1 cellular context compared by ENCODE assay signal in the genomic region with DNA sequence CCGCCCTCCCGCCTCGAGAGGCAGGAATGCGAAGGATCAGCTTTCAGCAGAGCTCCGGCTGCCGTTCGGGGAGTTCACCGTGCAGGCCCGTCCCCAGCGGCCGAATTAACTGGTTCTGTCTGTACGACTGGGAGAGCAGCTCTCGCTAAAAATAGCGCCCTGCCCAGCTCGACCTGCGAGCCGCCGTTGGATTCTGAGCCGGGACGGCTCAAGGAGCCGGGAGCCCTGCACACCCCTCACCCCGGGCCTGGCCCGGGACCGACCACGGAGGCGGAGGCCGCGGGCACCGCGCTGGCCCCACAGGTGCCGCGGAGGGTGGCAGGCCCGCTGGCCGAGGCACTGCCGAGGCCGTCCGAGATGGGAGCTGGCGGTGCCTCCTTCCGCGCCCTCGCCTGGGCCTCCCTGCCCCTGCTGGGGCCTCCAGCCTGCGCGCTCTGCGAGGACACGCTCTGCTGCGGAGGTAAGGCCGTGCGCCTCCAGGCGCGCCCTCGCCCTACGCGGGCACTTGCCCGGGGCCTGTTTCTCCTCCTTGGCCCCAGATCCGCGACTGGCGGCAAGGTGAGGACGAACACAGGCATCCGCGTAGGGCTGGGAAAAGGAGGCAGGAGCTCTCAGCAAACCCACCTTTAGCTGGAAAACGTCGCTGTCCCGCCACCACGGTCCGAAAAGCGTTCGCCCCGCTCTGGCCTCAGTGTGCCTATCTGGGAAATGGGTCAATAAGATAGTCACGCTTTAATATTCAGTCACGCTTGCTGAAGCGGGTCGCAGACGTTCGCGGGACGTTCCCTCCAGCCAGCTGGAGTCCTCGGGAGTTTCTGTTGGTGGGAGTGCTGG.
TF ChIP-seq lines count a peak whose summit lies in the region.

No MANE protein-coding gene starts in this region.

TF ChIP-seq in SK-N-SH, 30 proteins besides CTCF, POLR2A, EP300 and RAD21:
- TF ChIP-seq, protein P1, sequence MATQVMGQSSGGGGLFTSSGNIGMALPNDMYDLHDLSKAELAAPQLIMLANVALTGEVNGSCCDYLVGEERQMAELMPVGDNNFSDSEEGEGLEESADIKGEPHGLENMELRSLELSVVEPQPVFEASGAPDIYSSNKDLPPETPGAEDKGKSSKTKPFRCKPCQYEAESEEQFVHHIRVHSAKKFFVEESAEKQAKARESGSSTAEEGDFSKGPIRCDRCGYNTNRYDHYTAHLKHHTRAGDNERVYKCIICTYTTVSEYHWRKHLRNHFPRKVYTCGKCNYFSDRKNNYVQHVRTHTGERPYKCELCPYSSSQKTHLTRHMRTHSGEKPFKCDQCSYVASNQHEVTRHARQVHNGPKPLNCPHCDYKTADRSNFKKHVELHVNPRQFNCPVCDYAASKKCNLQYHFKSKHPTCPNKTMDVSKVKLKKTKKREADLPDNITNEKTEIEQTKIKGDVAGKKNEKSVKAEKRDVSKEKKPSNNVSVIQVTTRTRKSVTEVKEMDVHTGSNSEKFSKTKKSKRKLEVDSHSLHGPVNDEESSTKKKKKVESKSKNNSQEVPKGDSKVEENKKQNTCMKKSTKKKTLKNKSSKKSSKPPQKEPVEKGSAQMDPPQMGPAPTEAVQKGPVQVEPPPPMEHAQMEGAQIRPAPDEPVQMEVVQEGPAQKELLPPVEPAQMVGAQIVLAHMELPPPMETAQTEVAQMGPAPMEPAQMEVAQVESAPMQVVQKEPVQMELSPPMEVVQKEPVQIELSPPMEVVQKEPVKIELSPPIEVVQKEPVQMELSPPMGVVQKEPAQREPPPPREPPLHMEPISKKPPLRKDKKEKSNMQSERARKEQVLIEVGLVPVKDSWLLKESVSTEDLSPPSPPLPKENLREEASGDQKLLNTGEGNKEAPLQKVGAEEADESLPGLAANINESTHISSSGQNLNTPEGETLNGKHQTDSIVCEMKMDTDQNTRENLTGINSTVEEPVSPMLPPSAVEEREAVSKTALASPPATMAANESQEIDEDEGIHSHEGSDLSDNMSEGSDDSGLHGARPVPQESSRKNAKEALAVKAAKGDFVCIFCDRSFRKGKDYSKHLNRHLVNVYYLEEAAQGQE (IDR thresholded peaks at IDR 0.05; ENCODE audit: low read depth, low read length): no peak
- TF ChIP-seq GATA2 (CRISPR knock-in tag; IDR thresholded peaks at IDR 0.05) (no peak), FOSL2 (IDR thresholded peaks at IDR 0.05; ENCODE audit: borderline replicate concordance, low read depth) (no peak), TEAD4 (IDR thresholded peaks at IDR 0.05; ENCODE audit: borderline replicate concordance, insufficient read depth) (no peak), JUND (IDR thresholded peaks at IDR 0.05) (no peak), SIN3A (IDR thresholded peaks at IDR 0.05; ENCODE audit: borderline replicate concordance, low read depth, low read length) (no peak), NFIC (IDR thresholded peaks at IDR 0.05; ENCODE audit: borderline replicate concordance) (no peak), GABPA (IDR thresholded peaks at IDR 0.05; ENCODE audit: low read depth) (no peak), NRF1 (IDR thresholded peaks at IDR 0.05; ENCODE audit: low read depth, low read length) (no peak), RCOR1 (IDR thresholded peaks at IDR 0.05; ENCODE audit: low read length) (no peak), RFX5 (IDR thresholded peaks at IDR 0.05; ENCODE audit: low read length) (no peak), POLR2AphosphoS5 (IDR thresholded peaks at IDR 0.05; ENCODE audit: low read depth, low read length) (no peak), FOXJ3 (CRISPR knock-in tag; IDR thresholded peaks at IDR 0.05) (no peak), MEF2A (IDR thresholded peaks at IDR 0.05; ENCODE audit: borderline replicate concordance, low read depth) (no peak)
